10 cellular contexts compared by ENCODE assay signal in genomic region chr4:95289028-95289634, GRCh38.
DNase-seq lines count a peak whose midpoint lies in the region; ATAC-seq and TF ChIP-seq lines count a peak whose summit lies in the region.
"Had no signal": no experiment of that assay in that cellular context is flagged by ENCODE, and none has a peak within 500 bp of the region (broad histone marks: within the 10 kb centered on the region; RNA-seq: fewer than 3 reads in every experiment).

No MANE protein-coding gene starts in this region.

- H3K36me3 Mint-ChIP-seq in endothelial cell (ENCODE audit: low read depth, unreplicated experiment), result no peaks in the 10 kb centered on the region

- ATAC-seq in GM18858 (IDR thresholded peaks at IDR 0.05; ENCODE audit: unreplicated experiment) (peak; percentile 76), HG02870 (IDR thresholded peaks at IDR 0.05; ENCODE audit: unreplicated experiment) (peak; percentile 72), PC-3 (0 out of 2 replicates have a peak, but pooled peaks have one; percentile 37)

- 52% methylated on average over 1 of the region's 1 CpG for WGBS in hepatocyte (ENCODE audit: low lambda C conversion rate, missing lambda C conversion rate)

- no peaks in the 10 kb centered on the region for H3F3A ChIP-seq in PC-3 (ENCODE audit: low read length, unreplicated experiment)

- H3K27me3 ChIP-seq in PC-3 (ENCODE audit: low read length) (no peaks in the 10 kb centered on the region), hepatocyte (no peaks in the 10 kb centered on the region), HAP-1 (ENCODE audit: low read depth) (no peaks in the 10 kb centered on the region), tibial artery (no peaks in the 10 kb centered on the region)

- peaks cover 4% of the 10 kb centered on the region for H3K4me1 Mint-ChIP-seq in endothelial cell (ENCODE audit: unreplicated experiment)

- H3K27ac ChIP-seq in PC-3 (ENCODE audit: low read length) (no peak overlapping the region), hepatocyte (peak overlapping the region; percentile 25), tibial artery (no peak overlapping the region)

- H3K4me3 Mint-ChIP-seq in endothelial cell (ENCODE audit: unreplicated experiment), result no peak overlapping the region

- H3K36me3 ChIP-seq in PC-3 (ENCODE audit: low read depth, low read length) (no peaks in the 10 kb centered on the region), hepatocyte (replicated peaks; ENCODE audit: insufficient read depth, low read depth) (no peaks in the 10 kb centered on the region), HAP-1 (replicated peaks) (no peaks in the 10 kb centered on the region), tibial artery (no peaks in the 10 kb centered on the region)

- CTCF ChIA-PET in PC-3 (lab: Charles Lee), result no interaction called here

- H3K9me3 ChIP-seq in PC-3 (ENCODE audit: low read length) (no peaks in the 10 kb centered on the region), hepatocyte (ENCODE audit: low read depth) (no peaks in the 10 kb centered on the region), HAP-1 (0 out of 2 replicates have a peak, but pooled peaks cover 2% of the 10 kb centered on the region), tibial artery (no peaks in the 10 kb centered on the region)

- in situ Hi-C loops in HAP-1 (cut with MboI; ENCODE audit: low sequenced_read_pairs), result no loop called here

- H2AFZ ChIP-seq in PC-3 (ENCODE audit: low read length) (no peak overlapping the region), hepatocyte (no peak overlapping the region)

- H3K4me3 ChIP-seq in PC-3 (ENCODE audit: low read length) (no peak overlapping the region), hepatocyte (no peak overlapping the region), HAP-1 (no peak overlapping the region), tibial artery (no peak overlapping the region)

- no TSS peak for BruUV-seq in PC-3 (replicated peaks; lab: Mats Ljungman, UMichigan)

- TF ChIP-seq CTCF in PC-3 (conservative IDR thresholded peaks at IDR 0.05; ENCODE audit: low read depth, low read length), result no peak
- TF ChIP-seq CTCF in hepatocyte (IDR thresholded peaks at IDR 0.05; ENCODE audit: poor library complexity), result no peak
- no peak for TF ChIP-seq CTCF in endothelial cell (IDR thresholded peaks at IDR 0.05; ENCODE audit: unreplicated experiment)
- TF ChIP-seq CTCF in tibial artery (IDR thresholded peaks at IDR 0.05), result no peak

- H3K27me3 Mint-ChIP-seq in endothelial cell (ENCODE audit: unreplicated experiment), result peaks cover 3% of the 10 kb centered on the region

- H4K20me1 ChIP-seq in PC-3 (ENCODE audit: low read length), result no peaks in the 10 kb centered on the region
- no peaks in the 10 kb centered on the region for H4K20me1 ChIP-seq in hepatocyte (ENCODE audit: insufficient read depth, poor library complexity, severe bottlenecking)

- H3K27ac Mint-ChIP-seq in endothelial cell (ENCODE audit: unreplicated experiment), result no peak overlapping the region

- POLR2A ChIA-PET in PC-3 (lab: Charles Lee; ENCODE audit: unreplicated experiment), result no interaction called here

- peak overlapping the region; percentile 53 for H3K4me2 ChIP-seq in PC-3 (ENCODE audit: low read length)
- no peak overlapping the region for H3K4me2 ChIP-seq in hepatocyte

- H3K79me2 ChIP-seq in PC-3 (ENCODE audit: low read length) (no peaks in the 10 kb centered on the region), hepatocyte (no peaks in the 10 kb centered on the region)

- DNase-seq in PC-3, result peak; percentile 39
- peak; percentile 20 for DNase-seq in hepatocyte (ENCODE audit: low spot score)
- no peak for DNase-seq in endothelial cell (ENCODE audit: low spot score)
- no peak for DNase-seq in HAP-1 (ENCODE audit: low spot score in 2 of 2)
- DNase-seq in tibial artery, result no peak
- DNase-seq in NCI-H774 (lab: John Stamatoyannopoulos, UW), result no peak
- DNase-seq: cerebellar nuclear complex, left cardiac atrium had no signal

- H3K9me3 Mint-ChIP-seq in endothelial cell (ENCODE audit: unreplicated experiment), result no peaks in the 10 kb centered on the region

- H3K4me1 ChIP-seq in PC-3 (ENCODE audit: insufficient read depth, low read length) (peaks cover 24% of the 10 kb centered on the region), hepatocyte (ENCODE audit: insufficient read depth) (peaks cover 3% of the 10 kb centered on the region), HAP-1 (no peaks in the 10 kb centered on the region), tibial artery (peaks cover 0 to 8% (median 0%) of the 10 kb centered on the region in 4 donors)

- no peaks in the 10 kb centered on the region for H3K9me2 ChIP-seq in PC-3 (replicated peaks; ENCODE audit: low read length)
- no peaks in the 10 kb centered on the region for H3K9me2 ChIP-seq in hepatocyte (replicated peaks; ENCODE audit: insufficient read depth)

- no peak overlapping the region for H3K9ac ChIP-seq in PC-3 (ENCODE audit: low read length)

- intact Hi-C loops in PC-3 (cut with micrococcal nuclease) (no loop called here), tibial artery (cut with DNase I; ENCODE audit: low total_unique reads) (no loop called here)

Comparison
In these comparisons a context has a peak if more than half of its experiments do, and no peak if none do; other contexts are left out.
1. DNase-seq: peak in PC-3 (single experiment) and hepatocyte (single experiment); none in endothelial cell (single experiment), HAP-1 (0 of 2), tibial artery (0 of 2) and NCI-H774 (single experiment).
2. Peak in every context shown above with its lines, with median percentiles within 50 percentile points of each other: ATAC-seq.